Comparison of ENCODE assay signal across 1 cellular context in the genomic region with DNA sequence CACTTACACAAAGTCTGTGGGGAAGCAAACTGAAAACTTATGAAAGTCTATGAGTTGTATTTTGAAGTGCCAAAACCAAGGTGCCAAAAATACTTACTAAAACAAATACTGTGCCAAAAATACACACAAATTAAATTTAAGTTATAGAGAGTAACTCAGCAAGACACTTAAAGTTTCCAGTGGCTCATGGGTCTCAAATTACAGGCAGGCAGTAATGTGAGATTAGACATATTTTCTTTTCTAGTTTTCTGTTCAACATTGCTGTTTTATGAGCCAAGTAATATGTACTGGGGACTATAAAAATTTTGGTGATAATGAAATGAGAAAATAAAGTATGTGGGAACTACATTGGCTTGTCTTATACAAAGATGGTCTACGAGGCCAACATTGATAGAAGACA.
A peak's percentile ranks its signal among the peaks of the same experiment; 100 is the strongest.
TF ChIP-seq lines count a peak whose summit lies in the region.

No MANE protein-coding gene starts in this region.

TF ChIP-seq in HEK293, 187 proteins besides CTCF, POLR2A, EP300 and RAD21 (continued from another document):
- TF ChIP-seq, protein P1, sequence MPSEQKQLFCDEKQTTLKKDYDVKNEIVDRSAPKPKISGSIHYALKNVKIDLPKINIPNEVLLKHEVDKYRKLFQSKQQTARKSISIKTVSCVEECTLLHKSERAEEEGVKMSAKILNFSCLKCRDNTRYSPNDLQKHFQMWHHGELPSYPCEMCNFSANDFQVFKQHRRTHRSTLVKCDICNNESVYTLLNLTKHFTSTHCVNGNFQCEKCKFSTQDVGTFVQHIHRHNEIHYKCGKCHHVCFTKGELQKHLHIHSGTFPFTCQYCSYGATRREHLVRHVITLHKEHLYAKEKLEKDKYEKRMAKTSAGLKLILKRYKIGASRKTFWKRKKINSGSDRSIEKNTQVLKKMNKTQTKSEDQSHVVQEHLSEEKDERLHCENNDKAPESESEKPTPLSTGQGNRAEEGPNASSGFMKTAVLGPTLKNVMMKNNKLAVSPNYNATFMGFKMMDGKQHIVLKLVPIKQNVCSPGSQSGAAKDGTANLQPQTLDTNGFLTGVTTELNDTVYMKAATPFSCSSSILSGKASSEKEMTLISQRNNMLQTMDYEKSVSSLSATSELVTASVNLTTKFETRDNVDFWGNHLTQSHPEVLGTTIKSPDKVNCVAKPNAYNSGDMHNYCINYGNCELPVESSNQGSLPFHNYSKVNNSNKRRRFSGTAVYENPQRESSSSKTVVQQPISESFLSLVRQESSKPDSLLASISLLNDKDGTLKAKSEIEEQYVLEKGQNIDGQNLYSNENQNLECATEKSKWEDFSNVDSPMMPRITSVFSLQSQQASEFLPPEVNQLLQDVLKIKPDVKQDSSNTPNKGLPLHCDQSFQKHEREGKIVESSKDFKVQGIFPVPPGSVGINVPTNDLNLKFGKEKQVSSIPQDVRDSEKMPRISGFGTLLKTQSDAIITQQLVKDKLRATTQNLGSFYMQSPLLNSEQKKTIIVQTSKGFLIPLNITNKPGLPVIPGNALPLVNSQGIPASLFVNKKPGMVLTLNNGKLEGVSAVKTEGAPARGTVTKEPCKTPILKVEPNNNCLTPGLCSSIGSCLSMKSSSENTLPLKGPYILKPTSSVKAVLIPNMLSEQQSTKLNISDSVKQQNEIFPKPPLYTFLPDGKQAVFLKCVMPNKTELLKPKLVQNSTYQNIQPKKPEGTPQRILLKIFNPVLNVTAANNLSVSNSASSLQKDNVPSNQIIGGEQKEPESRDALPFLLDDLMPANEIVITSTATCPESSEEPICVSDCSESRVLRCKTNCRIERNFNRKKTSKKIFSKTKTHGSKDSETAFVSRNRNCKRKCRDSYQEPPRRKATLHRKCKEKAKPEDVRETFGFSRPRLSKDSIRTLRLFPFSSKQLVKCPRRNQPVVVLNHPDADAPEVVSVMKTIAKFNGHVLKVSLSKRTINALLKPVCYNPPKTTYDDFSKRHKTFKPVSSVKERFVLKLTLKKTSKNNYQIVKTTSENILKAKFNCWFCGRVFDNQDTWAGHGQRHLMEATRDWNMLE (tag by site-specific recombination; conservative IDR thresholded peaks at IDR 0.05; ENCODE audit: low read depth): no peak
- TF ChIP-seq, protein P2, sequence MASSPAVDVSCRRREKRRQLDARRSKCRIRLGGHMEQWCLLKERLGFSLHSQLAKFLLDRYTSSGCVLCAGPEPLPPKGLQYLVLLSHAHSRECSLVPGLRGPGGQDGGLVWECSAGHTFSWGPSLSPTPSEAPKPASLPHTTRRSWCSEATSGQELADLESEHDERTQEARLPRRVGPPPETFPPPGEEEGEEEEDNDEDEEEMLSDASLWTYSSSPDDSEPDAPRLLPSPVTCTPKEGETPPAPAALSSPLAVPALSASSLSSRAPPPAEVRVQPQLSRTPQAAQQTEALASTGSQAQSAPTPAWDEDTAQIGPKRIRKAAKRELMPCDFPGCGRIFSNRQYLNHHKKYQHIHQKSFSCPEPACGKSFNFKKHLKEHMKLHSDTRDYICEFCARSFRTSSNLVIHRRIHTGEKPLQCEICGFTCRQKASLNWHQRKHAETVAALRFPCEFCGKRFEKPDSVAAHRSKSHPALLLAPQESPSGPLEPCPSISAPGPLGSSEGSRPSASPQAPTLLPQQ (tag by site-specific recombination; IDR thresholded peaks at IDR 0.05): no peak
- TF ChIP-seq ZNF561 (tag by site-specific recombination; IDR thresholded peaks at IDR 0.05; ENCODE audit: borderline replicate concordance) (peak; percentile 68; the same call in 1 of the 2 replicates), ZNF112 (tag by site-specific recombination; IDR thresholded peaks at IDR 0.05) (no peak), HOXC10 (CRISPR knock-in tag; IDR thresholded peaks at IDR 0.05) (no peak)
